In genomic region chr3:128727485-128727884, GRCh38 we compare ENCODE assay signal across 8 cellular contexts. TPM values are rescaled to one million over a fixed set of nuclear protein-coding genes. Genes with fewer than 3 reads are reported as not detected.
DNase-seq lines count a peak whose midpoint lies in the region; ATAC-seq, FAIRE-seq and TF ChIP-seq lines count a peak whose summit lies in the region.

No MANE protein-coding gene starts in this region.

- H3K9ac ChIP-seq in skeletal muscle tissue (ENCODE audit: low read depth in 1 of 3, low read length in 3 of 3) = peak overlapping the region; percentile 98 to 99 (median 98)

- H3K9me3 ChIP-seq in hepatocyte (ENCODE audit: low read depth) = no peaks in the 10 kb centered on the region
- H3K9me3 ChIP-seq in skeletal muscle tissue (ENCODE audit: control insufficient read depth in 3 of 3, low read length in 3 of 3) = no peaks in the 10 kb centered on the region

- no peak overlapping the region for H2AFZ ChIP-seq in hepatocyte

- FAIRE-seq in GM12891 (lab: Jason Lieb, UNC) = no peak

- TF ChIP-seq CTCF in HFFc6 (IDR thresholded peaks at IDR 0.05) = no peak
- no peak for TF ChIP-seq CTCF in hepatocyte (IDR thresholded peaks at IDR 0.05; ENCODE audit: poor library complexity)

- peak overlapping the region; percentile 92 for H3K4me2 ChIP-seq in hepatocyte

- peaks cover 15% of the 10 kb centered on the region for H3K36me3 Mint-ChIP-seq in HFFc6 (ENCODE audit: low read depth)
- peaks cover 27% of the 10 kb centered on the region for H3K36me3 Mint-ChIP-seq in activated CD4-positive, alpha-beta memory T cell treated with anti-CD3 and anti-CD28 coated beads, Interleukin-2, amount 10 ng/mL, durations not matched to agents 7 days and 5 days (ENCODE audit: low read depth)

- TF ChIP-seq POLR2A in GM12891 (IDR thresholded peaks at IDR 0.05; ENCODE audit: low read depth, low read length) = no peak

- H3K27ac ChIP-seq in hepatocyte = peak overlapping the region; percentile 99
- peak overlapping the region; percentile 100 for H3K27ac ChIP-seq in skeletal muscle tissue (ENCODE audit: low read depth, low read length)

- H3K79me2 ChIP-seq in hepatocyte = peaks cover 64% of the 10 kb centered on the region

- no peaks in the 10 kb centered on the region for H3K9me2 ChIP-seq in hepatocyte (replicated peaks; ENCODE audit: insufficient read depth)

- ATAC-seq in activated CD4-positive, CD25-positive, alpha-beta regulatory T cell treated with anti-CD3 and anti-CD28 coated beads, Interleukin-2, amount 50 U/mL, for 24 hours = no peak
- no peak for ATAC-seq in GM21367 (IDR thresholded peaks at IDR 0.05; ENCODE audit: unreplicated experiment)

- no peaks in the 10 kb centered on the region for H3K27me3 Mint-ChIP-seq in HFFc6 (ENCODE audit: insufficient read depth)
- no peaks in the 10 kb centered on the region for H3K27me3 Mint-ChIP-seq in activated CD4-positive, alpha-beta memory T cell treated with anti-CD3 and anti-CD28 coated beads, Interleukin-2, amount 10 ng/mL, durations not matched to agents 7 days and 5 days

- H4K20me1 ChIP-seq in hepatocyte (ENCODE audit: insufficient read depth, poor library complexity, severe bottlenecking) = peaks cover 62% of the 10 kb centered on the region

- peak overlapping the region; percentile 94 for H3K27ac Mint-ChIP-seq in HFFc6
- peak overlapping the region; percentile 40 for H3K27ac Mint-ChIP-seq in activated CD4-positive, alpha-beta memory T cell treated with anti-CD3 and anti-CD28 coated beads, Interleukin-2, amount 10 ng/mL, durations not matched to agents 7 days and 5 days

- no peaks in the 10 kb centered on the region for H3K9me3 Mint-ChIP-seq in HFFc6
- peaks cover 2% of the 10 kb centered on the region for H3K9me3 Mint-ChIP-seq in activated CD4-positive, alpha-beta memory T cell treated with anti-CD3 and anti-CD28 coated beads, Interleukin-2, amount 10 ng/mL, durations not matched to agents 7 days and 5 days

- WGBS in hepatocyte (ENCODE audit: low lambda C conversion rate, missing lambda C conversion rate) = 39% methylated on average over 6 of the region's 6 CpGs

- H3K4me3 ChIP-seq in hepatocyte (peak overlapping the region; percentile 93), skeletal muscle tissue (ENCODE audit: low read length in 3 of 3) (peak overlapping the region; percentile 90 to 97 (median 93))

- H3K4me3 Mint-ChIP-seq in HFFc6 = peak overlapping the region; percentile 99
- H3K4me3 Mint-ChIP-seq in activated CD4-positive, alpha-beta memory T cell treated with anti-CD3 and anti-CD28 coated beads, Interleukin-2, amount 10 ng/mL, durations not matched to agents 7 days and 5 days = peak overlapping the region; percentile 85

- DNase-seq in HFFc6 (no peak), hepatocyte (ENCODE audit: low spot score) (no peak), GM12891 (ENCODE audit: insufficient read length, low spot score) (no peak)
- DNase-seq in activated CD4-positive, alpha-beta memory T cell treated with anti-CD3 and anti-CD28 coated beads, Interleukin-2, amount 10 ng/mL, durations not matched to agents 7 days and 5 days = no peak
- no peak for DNase-seq in activated effector memory CD4-positive, alpha-beta T cell treated with anti-CD3 and anti-CD28 coated beads, Interleukin-2, amount 50 U/mL, for 16 hours

- H3K36me3 ChIP-seq in hepatocyte (replicated peaks; ENCODE audit: insufficient read depth, low read depth) (no peaks in the 10 kb centered on the region), skeletal muscle tissue (ENCODE audit: control insufficient read depth in 3 of 3, insufficient read depth in 3 of 3, low read length in 3 of 3) (no peaks in the 10 kb centered on the region)

- H3K27me3 ChIP-seq in hepatocyte = no peaks in the 10 kb centered on the region
- H3K27me3 ChIP-seq in skeletal muscle tissue (ENCODE audit: control insufficient read depth in 3 of 3, insufficient read depth in 3 of 3, low read length in 3 of 3) = no peaks in the 10 kb centered on the region

- H3K4me1 Mint-ChIP-seq in HFFc6 (ENCODE audit: low read depth) = peaks cover 71% of the 10 kb centered on the region
- peaks cover 56% of the 10 kb centered on the region for H3K4me1 Mint-ChIP-seq in activated CD4-positive, alpha-beta memory T cell treated with anti-CD3 and anti-CD28 coated beads, Interleukin-2, amount 10 ng/mL, durations not matched to agents 7 days and 5 days

- peaks cover 9% of the 10 kb centered on the region for H3K4me1 ChIP-seq in hepatocyte (ENCODE audit: insufficient read depth)
- H3K4me1 ChIP-seq in skeletal muscle tissue (ENCODE audit: control insufficient read depth in 3 of 3, insufficient read depth in 3 of 3, low read length in 3 of 3) = peaks cover 38 to 54% (median 46%) of the 10 kb centered on the region in 3 donors

- POLR2A ChIA-PET in activated CD4-positive, alpha-beta memory T cell treated with anti-CD3 and anti-CD28 coated beads, Interleukin-2, amount 10 ng/mL, durations not matched to agents 7 days and 5 days (lab: Charles Lee) = interaction anchor here (0.7 to 4.7 kb wide), 8 partner anchors 11 to 151 kb away, joined by 3 to 42 read pairs (median 6); partner anchors contain the start of genes ACAD9 and RPN1

- CTCF ChIA-PET in activated CD4-positive, alpha-beta memory T cell treated with anti-CD3 and anti-CD28 coated beads, Interleukin-2, amount 10 ng/mL, durations not matched to agents 7 days and 5 days (lab: Charles Lee) = interaction anchor here (1.0 to 2.0 kb wide), 3 partner anchors 46 to 67 kb away, joined by 4 to 11 read pairs (median 11); no protein-coding TSS in a partner anchor

TF ChIP-seq in GM12891, 5 proteins besides CTCF, POLR2A, EP300 and RAD21:
- no peak for TF ChIP-seq POLR2AphosphoS5 (IDR thresholded peaks at IDR 0.05; ENCODE audit: low read depth, low read length)
- no peak for TF ChIP-seq SPI1 (IDR thresholded peaks at IDR 0.05; ENCODE audit: low read depth, low read length)

RNA-seq across cellular contexts. Expression of gene RAB7A, which starts 1.5 kb away (rescaled TPM):
- total RNA-seq in HFFc6 (2021; fragmentation: NEBNext Ultra II Directional; extraction: Animal tissue kit (Norgen Biotek cat#: 25700)) = 100 to 1,000 TPM; 311 to 355 (median 323) TPM
- 100 to 1,000 TPM; 213 to 225 TPM for total RNA-seq in activated CD4-positive, alpha-beta memory T cell treated with anti-CD3 and anti-CD28 coated beads, Interleukin-2, amount 10 ng/mL, durations not matched to agents 7 days and 5 days
- total RNA-seq in hepatocyte (108 and 151 TPM in 2 replicates), skeletal muscle tissue (37.1 TPM)
- polyA plus RNA-seq in hepatocyte = 249 and 269 TPM in 2 replicates
- 96.8 TPM for polyA plus RNA-seq in GM12891 (2012; ENCODE audit: low read depth, missing spikeins)
